Comparison of ENCODE assay signal across 8 cellular contexts in genomic region chr14:22536853-22537338, GRCh38. TPM values are rescaled to one million over a fixed set of nuclear protein-coding genes. Genes with fewer than 3 reads are reported as not detected.
DNase-seq lines count a peak whose midpoint lies in the region; ATAC-seq and TF ChIP-seq lines count a peak whose summit lies in the region.

No MANE protein-coding gene starts in this region.

- peaks cover 25% of the 10 kb centered on the region for H3K4me1 ChIP-seq in osteoblast (ENCODE audit: insufficient read depth, low read length)
- peaks cover 11% of the 10 kb centered on the region for H3K4me1 ChIP-seq in upper lobe of right lung

- H3K4me3 ChIP-seq in MG63 (no peak overlapping the region), osteoblast (ENCODE audit: insufficient read depth, low read length) (no peak overlapping the region), upper lobe of right lung (no peak overlapping the region)

- H3K36me3 ChIP-seq in MG63 (no peaks in the 10 kb centered on the region), osteoblast (ENCODE audit: insufficient read depth, low read length) (no peaks in the 10 kb centered on the region), upper lobe of right lung (no peaks in the 10 kb centered on the region)

- H3K9me3 ChIP-seq in MG63, result no peaks in the 10 kb centered on the region
- H3K9me3 ChIP-seq in osteoblast (ENCODE audit: low read depth, low read length), result no peaks in the 10 kb centered on the region
- no peaks in the 10 kb centered on the region for H3K9me3 ChIP-seq in upper lobe of right lung

- TF ChIP-seq POLR2A in erythroblast (IDR thresholded peaks at IDR 0.05; ENCODE audit: low read length), result no peak

- DNase-seq in ELF-1 (ENCODE audit: low read depth, low spot score), result peak; percentile 71
- peak; percentile 90 for DNase-seq in MG63
- DNase-seq in activated CD8-positive, alpha-beta memory T cell treated with anti-CD3 and anti-CD28 coated beads for 24 hours, result peak; percentile 87
- DNase-seq in erythroblast (lab: John Stamatoyannopoulos, UW), result peak; percentile 52 to 89
- DNase-seq in osteoblast (ENCODE audit: insufficient read length, low spot score, missing footprints), result peak; percentile 87
- DNase-seq in upper lobe of right lung, result no peak
- DNase-seq in NCI-H2196 (lab: John Stamatoyannopoulos, UW; ENCODE audit: unreplicated experiment), result no peak

- peak overlapping the region; percentile 50 for H3K27ac ChIP-seq in osteoblast (ENCODE audit: low read depth, low read length)
- no peak overlapping the region for H3K27ac ChIP-seq in upper lobe of right lung

- intact Hi-C loops in upper lobe of right lung (cut with DNase I), result no loop called here

- H3K79me2 ChIP-seq in osteoblast (ENCODE audit: insufficient read depth, low read length), result no peaks in the 10 kb centered on the region

- no peaks in the 10 kb centered on the region for H3K27me3 ChIP-seq in MG63
- no peaks in the 10 kb centered on the region for H3K27me3 ChIP-seq in osteoblast (ENCODE audit: insufficient read depth, low read length)
- H3K27me3 ChIP-seq in upper lobe of right lung, result no peaks in the 10 kb centered on the region

- peak overlapping the region; percentile 53 for H3K4me2 ChIP-seq in osteoblast (ENCODE audit: insufficient read depth, low read length)

- peak; percentile 72 for ATAC-seq in GM21825 (IDR thresholded peaks at IDR 0.05; ENCODE audit: unreplicated experiment)
- ATAC-seq in upper lobe of right lung, result peak; percentile 90

- TF ChIP-seq CTCF in osteoblast (IDR thresholded peaks at IDR 0.05; ENCODE audit: extremely low read depth, low read depth, low read length) (no peak), upper lobe of right lung (IDR thresholded peaks at IDR 0.05) (no peak)

- H4K20me1 ChIP-seq in osteoblast (ENCODE audit: insufficient read depth, low read length), result no peaks in the 10 kb centered on the region

- peak overlapping the region; percentile 16 for H2AFZ ChIP-seq in osteoblast (ENCODE audit: low read length)

RNA-seq across cellular contexts. Expression of gene DAD1, which starts 52.1 kb away (rescaled TPM):
- 275 and 292 TPM in 2 replicates for total RNA-seq in MG63 (2014; rRNA removed; shearing (Covaris generic); ENCODE audit: low replicate concordance)
- total RNA-seq in osteoblast (213 and 272 TPM in 2 replicates), upper lobe of right lung (184 TPM)

Comparison
In these comparisons a context has a peak if more than half of its experiments do, and no peak if none do; other contexts are left out.
1. DNase-seq: peak in ELF-1 (single experiment), MG63 (single experiment), activated CD8-positive, alpha-beta memory T cell treated with anti-CD3 and anti-CD28 coated beads for 24 hours (single experiment), erythroblast (2 of 2) and osteoblast (single experiment); none in upper lobe of right lung (single experiment) and NCI-H2196 (single experiment).